In the genomic region with DNA sequence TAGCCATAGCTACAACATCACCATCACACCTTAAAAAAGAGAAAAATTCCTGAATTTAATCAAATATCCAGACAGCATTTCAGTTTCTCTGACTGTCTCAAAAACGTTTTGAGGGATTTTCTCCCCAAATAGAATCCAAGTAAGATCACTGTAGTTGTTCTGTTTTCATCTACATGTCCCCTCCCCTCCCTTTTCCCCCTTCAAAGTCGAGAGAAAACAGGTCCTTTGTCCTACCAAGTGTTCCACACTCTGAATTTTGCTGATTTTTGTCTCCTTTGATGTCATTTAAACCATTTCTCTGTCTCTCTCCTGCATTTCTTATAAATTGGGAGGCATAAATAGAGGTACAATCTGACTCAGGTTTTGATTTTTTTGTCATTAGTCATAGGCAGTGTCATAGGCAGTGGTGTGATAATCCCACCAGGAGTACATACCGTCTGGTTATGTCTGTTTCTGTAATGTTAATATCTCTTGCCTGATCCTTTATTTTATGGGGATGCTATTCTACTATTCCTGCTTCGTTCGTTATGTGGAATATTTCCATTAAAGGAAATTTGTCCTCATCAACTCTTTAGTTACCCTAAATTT, we compare ENCODE assay signal across 13 cellular contexts.
A peak's percentile ranks its signal among the peaks of the same experiment; 100 is the strongest.
DNase-seq lines count a peak whose midpoint lies in the region; ATAC-seq, FAIRE-seq and TF ChIP-seq lines count a peak whose summit lies in the region.
"Had no signal": no experiment of that assay in that cellular context is flagged by ENCODE, and none has a peak within 500 bp of the region (broad histone marks: within the 10 kb centered on the region; RNA-seq: fewer than 3 reads in every experiment).

No MANE protein-coding gene starts in this region.

- no peaks in the 10 kb centered on the region for H3K79me2 ChIP-seq in HCT116 (ENCODE audit: insufficient read depth, low read length)

- BruUV-seq in HCT116 (replicated peaks; lab: Mats Ljungman, UMichigan), result no TSS peak

- H3K4me3 ChIP-seq in A549 (no peak overlapping the region), HCT116 (replicated peaks in 1 of 2; ENCODE audit: low read depth in 1 of 2, low read length in 2 of 2) (no peak overlapping the region), coronary artery (no peak overlapping the region), tibial nerve (no peak overlapping the region)
- H3K4me3 ChIP-seq: spleen had no signal

- WGBS in A549 (ENCODE audit: missing lambda C conversion rate), result 35% methylated on average over 5 of the region's 5 CpGs
- WGBS in tibial nerve, 2 donors, result 33 to 35% methylated on average over 5 of the region's 5 CpGs

- POLR2A ChIA-PET in A549 (lab: Yijun Ruan, JAX), result no interaction called here
- POLR2A ChIA-PET in HCT116 (lab: Charles Lee), result no interaction called here

- H3K27ac ChIP-seq in A549 (no peak overlapping the region; a peak in 1 of 6 replicates), HCT116 (ENCODE audit: low read depth, low read length) (no peak overlapping the region), coronary artery (no peak overlapping the region), tibial nerve (no peak overlapping the region)
- H3K27ac ChIP-seq: spleen had no signal

- no peak for TF ChIP-seq EP300 in A549 (IDR thresholded peaks at IDR 0.05)
- no peak for TF ChIP-seq EP300 in tibial nerve (IDR thresholded peaks at IDR 0.05)

- H3K9me3 ChIP-seq in A549 (no peaks in the 10 kb centered on the region), HCT116 (ENCODE audit: control insufficient read depth in 1 of 2, insufficient read depth in 1 of 2, low read depth in 1 of 2, low read length in 2 of 2) (no peaks in the 10 kb centered on the region), tibial nerve (peaks cover 0 to 9% (median 0%) of the 10 kb centered on the region in 4 donors)
- H3K9me3 ChIP-seq: BE2C had no signal

- H3K4me2 ChIP-seq in A549 (peak overlapping the region; percentile 38; the same call in 2 of the 3 replicates), HCT116 (ENCODE audit: low read length) (peak overlapping the region; percentile 41)

- H3K36me3 ChIP-seq in HCT116 (ENCODE audit: control insufficient read depth in 1 of 2, insufficient read depth in 2 of 2, low read length in 2 of 2) (no peaks in the 10 kb centered on the region), tibial nerve (no peaks in the 10 kb centered on the region)
- H3K36me3 ChIP-seq: BE2C, spleen had no signal

- H3K4me1 ChIP-seq in A549 (peaks cover 13% of the 10 kb centered on the region), HCT116 (ENCODE audit: control insufficient read depth in 1 of 2, insufficient read depth in 2 of 2, low read length in 2 of 2) (peaks cover 8 to 18% of the 10 kb centered on the region in 2 experiments), tibial nerve (peaks cover 0 to 5% (median 0%) of the 10 kb centered on the region in 4 donors)
- H3K4me1 ChIP-seq: BE2C had no signal

- no peak overlapping the region for H3K4me3 Mint-ChIP-seq in activated naive CD8-positive, alpha-beta T cell treated with anti-CD3 and anti-CD28 coated beads, Interleukin-2, amount 50 U/mL, for 24 hours
- H3K4me3 Mint-ChIP-seq: nephron progenitor cell had no signal

- no peak overlapping the region for H3K9ac ChIP-seq in HCT116 (ENCODE audit: low read length)

- intact Hi-C loops in HCT116 (cut with micrococcal nuclease), result no loop called here

- no peak for FAIRE-seq in A549 (lab: Jason Lieb, UNC)
- FAIRE-seq: G401.6, TTC549 had no signal

- no peak for TF ChIP-seq POLR2A in A549 (IDR thresholded peaks at IDR 0.05; ENCODE audit: low read length)
- no peak for TF ChIP-seq POLR2A in HCT116 (IDR thresholded peaks at IDR 0.05; ENCODE audit: borderline replicate concordance, extremely low read depth, insufficient read depth, insufficient read length)
- TF ChIP-seq POLR2A in tibial nerve (IDR thresholded peaks at IDR 0.05), result no peak

- CTCF ChIA-PET in A549 (lab: Yijun Ruan, JAX) (interaction anchor here (1.0 to 2.5 kb wide), 2 partner anchors 11 to 366 kb away, joined by 3 to 10 read pairs; no protein-coding TSS in a partner anchor), HCT116 (lab: Charles Lee) (interaction anchor here (2.8 kb wide), 1 partner anchor 11 kb away, joined by 13 read pairs; no protein-coding TSS in a partner anchor)

- H3K4me1 Mint-ChIP-seq in activated naive CD8-positive, alpha-beta T cell treated with anti-CD3 and anti-CD28 coated beads, Interleukin-2, amount 50 U/mL, for 24 hours, result peaks cover 70% of the 10 kb centered on the region

- H3K9me3 Mint-ChIP-seq in activated naive CD8-positive, alpha-beta T cell treated with anti-CD3 and anti-CD28 coated beads, Interleukin-2, amount 50 U/mL, for 24 hours, result peaks cover 4% of the 10 kb centered on the region

- RAD21 ChIA-PET in HCT116 (lab: Charles Lee; ENCODE audit: low non-redundant PET in 1 of 2, low total read pairs in 2 of 2, uncharacterized antibody in 2 of 2, unreplicated experiment in 2 of 2), result no interaction called here

- ATAC-seq in A549 (peak; percentile 40 to 66; a peak in 2 of 6 replicates), HCT116 (peak; percentile 78)
- ATAC-seq in activated naive CD8-positive, alpha-beta T cell treated with anti-CD3 and anti-CD28 coated beads, Interleukin-2, amount 50 U/mL, for 24 hours, result no peak
- ATAC-seq in activated CD4-positive, CD25-positive, alpha-beta regulatory T cell treated with anti-CD3 and anti-CD28 coated beads, Interleukin-2, amount 50 U/mL, for 24 hours, result no peak

- peak overlapping the region; percentile 90 for H2AFZ ChIP-seq in HCT116 (ENCODE audit: low read depth, low read length, poor library complexity, severe bottlenecking)

- TF ChIP-seq RAD21 in A549 (conservative IDR thresholded peaks at IDR 0.05 in 1 of 2, IDR thresholded peaks at IDR 0.05 in 1 of 2) (no peak), HCT116 (IDR thresholded peaks at IDR 0.05; ENCODE audit: low read depth) (no peak)

- peak overlapping the region; percentile 53 for H3K27ac Mint-ChIP-seq in activated naive CD8-positive, alpha-beta T cell treated with anti-CD3 and anti-CD28 coated beads, Interleukin-2, amount 50 U/mL, for 24 hours
- H3K27ac Mint-ChIP-seq: nephron progenitor cell had no signal

- DNase-seq in A549 (ENCODE audit: low read depth in 1 of 2, low spot score in 1 of 2), result no peak
- DNase-seq in HCT116 (ENCODE audit: low read depth, low spot score), result no peak
- DNase-seq in activated naive CD8-positive, alpha-beta T cell treated with anti-CD3 and anti-CD28 coated beads, Interleukin-2, amount 50 U/mL, for 24 hours, result no peak
- peak; percentile 53 for DNase-seq in glomerular visceral epithelial cell (ENCODE audit: extremely low spot score)
- no peak for DNase-seq in coronary artery (ENCODE audit: low spot score)
- no peak for DNase-seq in effector CD8-positive, alpha-beta T cell (lab: John Stamatoyannopoulos, UW)
- no peak for DNase-seq in tibial nerve (ENCODE audit: low spot score in 2 of 2)
- DNase-seq: BE2C, nephron progenitor cell, spleen had no signal

- no peaks in the 10 kb centered on the region for H3K9me2 ChIP-seq in HCT116 (ENCODE audit: insufficient read depth)

- H4K20me1 ChIP-seq in HCT116 (ENCODE audit: insufficient read depth), result no peaks in the 10 kb centered on the region

- no peak for TF ChIP-seq CTCF in A549 (IDR thresholded peaks at IDR 0.05)
- no peak for TF ChIP-seq CTCF in HCT116 (IDR thresholded peaks at IDR 0.05 in 2 of 3, conservative IDR thresholded peaks at IDR 0.05 in 1 of 3; ENCODE audit: borderline replicate concordance in 1 of 3, insufficient read depth in 1 of 3, low read depth in 2 of 3, low read length in 2 of 3)
- no peak for TF ChIP-seq CTCF in coronary artery (IDR thresholded peaks at IDR 0.05)
- TF ChIP-seq CTCF in tibial nerve (IDR thresholded peaks at IDR 0.05), result no peak

- peaks cover 4% of the 10 kb centered on the region for H3K27me3 Mint-ChIP-seq in activated naive CD8-positive, alpha-beta T cell treated with anti-CD3 and anti-CD28 coated beads, Interleukin-2, amount 50 U/mL, for 24 hours

- no peaks in the 10 kb centered on the region for H3K27me3 ChIP-seq in HCT116 (ENCODE audit: insufficient read depth, low read length)
- H3K27me3 ChIP-seq in tibial nerve, result no peaks in the 10 kb centered on the region
- H3K27me3 ChIP-seq: BE2C, spleen had no signal

- peaks cover 1% of the 10 kb centered on the region for H3K36me3 Mint-ChIP-seq in activated naive CD8-positive, alpha-beta T cell treated with anti-CD3 and anti-CD28 coated beads, Interleukin-2, amount 50 U/mL, for 24 hours (ENCODE audit: low read depth)

TF ChIP-seq in A549, 52 proteins besides CTCF, POLR2A, EP300 and RAD21:
- TF ChIP-seq TP53 (CRISPR knock-in tag; IDR thresholded peaks at IDR 0.05) (no peak), FOSL2 (IDR thresholded peaks at IDR 0.05) (no peak), FOSL2 (CRISPR knock-in tag; IDR thresholded peaks at IDR 0.05) (peak; percentile 42; the same call in 1 of the 2 replicates), MAFK (IDR thresholded peaks at IDR 0.05; ENCODE audit: partially characterized antibody) (no peak), RNF2 (IDR thresholded peaks at IDR 0.05; ENCODE audit: borderline replicate concordance, low read depth) (no peak), SREBF2 (IDR thresholded peaks at IDR 0.05) (no peak)
TF ChIP-seq in A549: peak in this region for 1.

TF ChIP-seq in HCT116, 20 proteins besides CTCF, POLR2A, EP300 and RAD21:
- no peak for TF ChIP-seq ELF1 (IDR thresholded peaks at IDR 0.05; ENCODE audit: borderline replicate concordance, low read depth)
- peak; percentile 14; the same call in 1 of the 2 replicates for TF ChIP-seq SP1 (IDR thresholded peaks at IDR 0.05; ENCODE audit: low read depth)
- TF ChIP-seq FOSL1 (IDR thresholded peaks at IDR 0.05; ENCODE audit: low read depth), result peak; percentile 68
- peak; percentile 65 for TF ChIP-seq JUND (IDR thresholded peaks at IDR 0.05)

Comparison
In these comparisons a context has a peak if more than half of its experiments do, and no peak if none do; other contexts are left out.
1. ATAC-seq: peak in A549 (2 of 2) and HCT116 (single experiment); none in activated naive CD8-positive, alpha-beta T cell treated with anti-CD3 and anti-CD28 coated beads, Interleukin-2, amount 50 U/mL, for 24 hours (single experiment) and activated CD4-positive, CD25-positive, alpha-beta regulatory T cell treated with anti-CD3 and anti-CD28 coated beads, Interleukin-2, amount 50 U/mL, for 24 hours (0 of 2).